ENCODE assay signal across 22 cellular contexts in the genomic region with DNA sequence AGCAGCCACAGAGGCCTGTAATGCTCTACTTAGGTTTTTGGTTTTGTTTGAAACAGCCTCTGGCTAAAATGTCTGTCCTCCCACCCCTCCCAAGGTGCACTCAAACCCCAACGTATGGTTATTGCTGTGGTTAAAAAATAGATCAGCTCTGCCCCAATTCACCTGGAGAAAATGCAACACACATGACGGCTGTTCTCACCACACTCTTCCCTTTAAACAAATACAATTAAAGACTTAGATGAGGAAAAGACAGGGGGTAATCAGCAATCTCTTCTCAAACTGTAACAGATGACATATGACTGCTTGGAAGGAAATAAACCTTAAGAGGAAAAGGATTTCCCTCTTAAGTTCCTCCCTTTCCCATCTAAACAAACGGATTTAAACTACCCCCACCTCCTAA. TPM values are rescaled to one million over a fixed set of nuclear protein-coding genes. Genes with fewer than 3 reads are reported as not detected.
DNase-seq lines count a peak whose midpoint lies in the region; ATAC-seq and TF ChIP-seq lines count a peak whose summit lies in the region.
"Had no signal": no experiment of that assay in that cellular context is flagged by ENCODE, and none has a peak within 500 bp of the region (broad histone marks: within the 10 kb centered on the region; RNA-seq: fewer than 3 reads in every experiment).

No MANE protein-coding gene starts in this region.

- ATAC-seq in GM18873 (IDR thresholded peaks at IDR 0.05; ENCODE audit: low FRiP score, unreplicated experiment): no peak
- no peak for ATAC-seq in GM23338
- ATAC-seq: activated naive CD4-positive, alpha-beta T cell treated with anti-CD3 and anti-CD28 coated beads, Interleukin-2, amount 50 U/mL, for 72 hours; HCT116; stimulated activated memory B cell treated with anti-CD40 and anti-IgM and Interleukin-4, amounts not matched to agents 10 μg/mL and 1 μg/mL and 100 μg/mL, for 72 hours had no signal

- peaks cover 9% of the 10 kb centered on the region; the same call in 1 of the 2 replicates for H3F3A ChIP-seq in GM23338 (replicated peaks; ENCODE audit: low read depth)

- no peaks in the 10 kb centered on the region; the same call in 1 of the 2 replicates for H4K20me1 ChIP-seq in GM23338 (replicated peaks; ENCODE audit: insufficient read depth)

- H3K27me3 ChIP-seq in HUES64 (ENCODE audit: insufficient read depth, low read length) (no peaks in the 10 kb centered on the region), GM23338 (ENCODE audit: insufficient read depth) (no peaks in the 10 kb centered on the region)

- no peak overlapping the region for H3K4me3 Mint-ChIP-seq in brain
- H3K4me3 Mint-ChIP-seq in mesothelial cell of epicardium: no peak overlapping the region
- no peak overlapping the region for H3K4me3 Mint-ChIP-seq in progenitor cell of endocrine pancreas (ENCODE audit: low read depth)
- no peak overlapping the region for H3K4me3 Mint-ChIP-seq in GM23338
- H3K4me3 Mint-ChIP-seq: IgD-negative memory B cell; stimulated activated memory B cell treated with anti-CD40 and anti-IgM and Interleukin-4, amounts not matched to agents 10 μg/mL and 1 μg/mL and 100 μg/mL, for 72 hours had no signal

- no peaks in the 10 kb centered on the region for H3K9me3 ChIP-seq in HUES64 (ENCODE audit: insufficient read depth, low read depth, low read length)
- H3K9me3 ChIP-seq: Caco-2 had no signal

- peak overlapping the region; percentile 97 for H3K27ac ChIP-seq in 22Rv1
- no peak overlapping the region; the same call in 1 of the 2 replicates for H3K27ac ChIP-seq in HUES64 (ENCODE audit: low read depth, low read length)
- H3K27ac ChIP-seq in GM23338 (ENCODE audit: low read depth): no peak overlapping the region
- H3K27ac ChIP-seq: parathyroid adenoma had no signal

- no peak for TF ChIP-seq CTCF in 22Rv1 (IDR thresholded peaks at IDR 0.05)
- no peak for TF ChIP-seq CTCF in brain (conservative IDR thresholded peaks at IDR 0.05)
- no peak for TF ChIP-seq CTCF in mesothelial cell of epicardium (IDR thresholded peaks at IDR 0.05; ENCODE audit: unreplicated experiment)
- no peak for TF ChIP-seq CTCF in progenitor cell of endocrine pancreas (IDR thresholded peaks at IDR 0.05; ENCODE audit: unreplicated experiment)
- no peak for TF ChIP-seq CTCF in GM23338 (conservative IDR thresholded peaks at IDR 0.05; ENCODE audit: low read depth in 2 of 2)

- H3K4me3 ChIP-seq in HUES64 (ENCODE audit: low read length) (no peak overlapping the region), GM23338 (no peak overlapping the region)
- H3K4me3 ChIP-seq: smooth muscle cell had no signal

- H3K4me2 ChIP-seq in GM23338: no peak overlapping the region
- H3K4me2 ChIP-seq: smooth muscle cell had no signal

- peak overlapping the region in 4 of 5 experiments; percentile 32 to 81 (median 72) for H3K27ac Mint-ChIP-seq in brain
- peak overlapping the region; percentile 73 for H3K27ac Mint-ChIP-seq in mesothelial cell of epicardium
- no peak overlapping the region for H3K27ac Mint-ChIP-seq in progenitor cell of endocrine pancreas
- H3K27ac Mint-ChIP-seq in GM23338: no peak overlapping the region; the same call in 1 of the 2 replicates
- H3K27ac Mint-ChIP-seq: IgD-negative memory B cell; stimulated activated memory B cell treated with anti-CD40 and anti-IgM and Interleukin-4, amounts not matched to agents 10 μg/mL and 1 μg/mL and 100 μg/mL, for 72 hours had no signal

- H3K4me1 ChIP-seq in HUES64 (ENCODE audit: insufficient read depth, low read length) (peaks cover 42% of the 10 kb centered on the region), GM23338 (ENCODE audit: insufficient read depth) (peaks cover 37% of the 10 kb centered on the region)
- H3K4me1 ChIP-seq: parathyroid adenoma had no signal

- H2AFZ ChIP-seq in GM23338: no peak overlapping the region
- H2AFZ ChIP-seq: parathyroid adenoma had no signal

- H3K9ac ChIP-seq in HUES64 (ENCODE audit: low read depth, low read length): 0 out of 2 replicates have a peak overlapping the region, but pooled peaks have one; percentile 6
- H3K9ac ChIP-seq: parathyroid adenoma had no signal

- no peaks in the 10 kb centered on the region for H3K9me2 ChIP-seq in GM23338 (ENCODE audit: insufficient read depth)

- H3K27me3 Mint-ChIP-seq in brain (peaks cover 3% of the 10 kb centered on the region), mesothelial cell of epicardium (ENCODE audit: low read depth) (no peaks in the 10 kb centered on the region), progenitor cell of endocrine pancreas (no peaks in the 10 kb centered on the region), GM23338 (ENCODE audit: insufficient read depth, low read depth, poor library complexity) (peaks cover 9% of the 10 kb centered on the region)
- H3K27me3 Mint-ChIP-seq: IgD-negative memory B cell; stimulated activated memory B cell treated with anti-CD40 and anti-IgM and Interleukin-4, amounts not matched to agents 10 μg/mL and 1 μg/mL and 100 μg/mL, for 72 hours had no signal

- DNase-seq in mesothelial cell of epicardium (ENCODE audit: low spot score in 2 of 2, unreplicated experiment in 2 of 2) (no peak), amygdala (lab: John Stamatoyannopoulos, UW) (no peak), progenitor cell of endocrine pancreas (ENCODE audit: low spot score, unreplicated experiment) (no peak), GM23338 (ENCODE audit: low spot score) (no peak)
- DNase-seq: activated CD4-positive, alpha-beta T cell treated with anti-CD3 and anti-CD28 coated beads for 1 hour; activated T-cell treated with anti-CD3 and anti-CD28 coated beads for 4 hours; GDM1; NCI-H1092; NCI-H748 treated with DMSO at 0.1 percent for 48 hours; RPMI8226; T-helper 1 cell had no signal

- H3K36me3 Mint-ChIP-seq in brain (peaks cover 28% of the 10 kb centered on the region), mesothelial cell of epicardium (peaks cover 15% of the 10 kb centered on the region), progenitor cell of endocrine pancreas (ENCODE audit: insufficient read depth) (peaks cover 18% of the 10 kb centered on the region), GM23338 (ENCODE audit: low read depth) (peaks cover 24% of the 10 kb centered on the region)

- H3K9me3 Mint-ChIP-seq in brain (no peaks in the 10 kb centered on the region), mesothelial cell of epicardium (no peaks in the 10 kb centered on the region), progenitor cell of endocrine pancreas (ENCODE audit: low read depth) (no peaks in the 10 kb centered on the region), GM23338 (no peaks in the 10 kb centered on the region)
- H3K9me3 Mint-ChIP-seq: activated naive CD4-positive, alpha-beta T cell treated with anti-CD3 and anti-CD28 coated beads, Interleukin-2, amount 50 U/mL, for 72 hours; IgD-negative memory B cell; stimulated activated memory B cell treated with anti-CD40 and anti-IgM and Interleukin-4, amounts not matched to agents 10 μg/mL and 1 μg/mL and 100 μg/mL, for 72 hours had no signal

- H3K36me3 ChIP-seq in HUES64 (ENCODE audit: insufficient read depth, low read length) (peaks cover 31% of the 10 kb centered on the region), GM23338 (ENCODE audit: insufficient read depth) (peaks cover 13% of the 10 kb centered on the region; the same call in 1 of the 2 replicates)

- H3K4me1 Mint-ChIP-seq in brain (peaks cover 36% of the 10 kb centered on the region), mesothelial cell of epicardium (peaks cover 18% of the 10 kb centered on the region), progenitor cell of endocrine pancreas (ENCODE audit: low read depth) (peaks cover 9% of the 10 kb centered on the region), GM23338 (peaks cover 46% of the 10 kb centered on the region)
- H3K4me1 Mint-ChIP-seq: IgD-negative memory B cell had no signal

- WGBS in HUES64: 66% methylated on average over 1 of the region's 3 CpGs

- no peaks in the 10 kb centered on the region for H3K79me2 ChIP-seq in GM23338 (replicated peaks; ENCODE audit: insufficient read depth)
- H3K79me2 ChIP-seq: parathyroid adenoma had no signal

TF ChIP-seq in GM23338, 12 proteins besides CTCF, POLR2A, EP300 and RAD21 (continues in another document):
- no peak for TF ChIP-seq EZH2 (IDR thresholded peaks at IDR 0.05; ENCODE audit: low read depth, unreplicated experiment)

RNA-seq across cellular contexts. Expression of gene MTMR11, which starts 6.2 kb away (rescaled TPM):
- 2.0 TPM for polyA plus RNA-seq in HUES64 (2013, experiment 1 of 2)
- polyA plus RNA-seq in HUES64 (2013, experiment 2 of 2): 1.8 TPM
- polyA plus RNA-seq in brain (ENCODE audit: insufficient read depth, low read depth, low replicate concordance) (2.5 TPM), GM23338 (2016; fragmentation: Nextera tagmentation; extraction: Ambion mirVana) (2.1 and 3.6 TPM in 2 replicates)
- total RNA-seq in mesothelial cell of epicardium (35.1 to 39.3 TPM (median 37.4 TPM) in 3 replicates), progenitor cell of endocrine pancreas (8.5 and 10.6 TPM in 2 replicates)
- 1.8 and 2.4 TPM in 2 replicates for total RNA-seq in GM23338 (2014; rRNA removed; shearing (Covaris generic))
- polyA plus RNA-seq: IgD-negative memory B cell had no signal

RNA-seq across cellular contexts. Expression of gene SF3B4, which starts 15.3 kb away (rescaled TPM):
- 87.5 TPM for polyA plus RNA-seq in HUES64 (2013, experiment 1 of 2)
- polyA plus RNA-seq in HUES64 (2013, experiment 2 of 2): 85.1 TPM
- polyA plus RNA-seq in brain (ENCODE audit: insufficient read depth, low read depth, low replicate concordance) (109 TPM), GM23338 (2016; fragmentation: Nextera tagmentation; extraction: Ambion mirVana) (84.0 and 85.7 TPM in 2 replicates)
- total RNA-seq in mesothelial cell of epicardium (68.7 to 72.8 TPM (median 69.2 TPM) in 3 replicates), progenitor cell of endocrine pancreas (67.5 and 72.8 TPM in 2 replicates)
- total RNA-seq in GM23338 (2014; rRNA removed; shearing (Covaris generic)): 48.7 and 49.2 TPM in 2 replicates

RNA-seq across cellular contexts. Expression of gene SV2A, which starts 25.2 kb away (rescaled TPM):
- polyA plus RNA-seq in HUES64 (2013, experiment 1 of 2): 36.8 TPM
- 37.2 TPM for polyA plus RNA-seq in HUES64 (2013, experiment 2 of 2)
- polyA plus RNA-seq in brain (ENCODE audit: insufficient read depth, low read depth, low replicate concordance): 112 TPM
- 19.1 to 20.3 TPM (median 19.6 TPM) in 3 replicates for total RNA-seq in mesothelial cell of epicardium
- 16.9 and 21.8 TPM in 2 replicates for total RNA-seq in progenitor cell of endocrine pancreas
- total RNA-seq in GM23338 (2014; rRNA removed; shearing (Covaris generic)): 41.7 and 42.5 TPM in 2 replicates
- 17.3 and 17.8 TPM in 2 replicates for polyA plus RNA-seq in GM23338 (2016; fragmentation: Nextera tagmentation; extraction: Ambion mirVana)

RNA-seq across cellular contexts. Expression of gene BOLA1, which starts 43.5 kb away (rescaled TPM):
- 3.7 TPM for polyA plus RNA-seq in HUES64 (2013, experiment 1 of 2)
- polyA plus RNA-seq in HUES64 (2013, experiment 2 of 2): 5.2 TPM
- polyA plus RNA-seq in brain (ENCODE audit: insufficient read depth, low read depth, low replicate concordance) (39.0 TPM), GM23338 (2016; fragmentation: Nextera tagmentation; extraction: Ambion mirVana) (23.1 and 26.2 TPM in 2 replicates)
- total RNA-seq in mesothelial cell of epicardium (11.6 to 12.4 TPM (median 11.7 TPM) in 3 replicates), progenitor cell of endocrine pancreas (10.9 and 12.1 TPM in 2 replicates)
- total RNA-seq in GM23338 (2014; rRNA removed; shearing (Covaris generic)): 13.4 and 18.4 TPM in 2 replicates

Comparison
In these comparisons a context has a peak if more than half of its experiments do, and no peak if none do; other contexts are left out.
1. H3K27ac Mint-ChIP-seq: peak in brain (4 of 5) and mesothelial cell of epicardium (single experiment); none in progenitor cell of endocrine pancreas (single experiment) and GM23338 (single experiment).